In genomic region chr3:195191580-195191979, GRCh38 we compare ENCODE assay signal across 1 cellular context.
TF ChIP-seq lines count a peak whose summit lies in the region.

No MANE protein-coding gene starts in this region.

TF ChIP-seq in K562, 482 proteins besides CTCF, POLR2A, EP300 and RAD21 (continued from another document):
- TF ChIP-seq HBP1 (CRISPR knock-in tag; IDR thresholded peaks at IDR 0.05) (no peak), AFF1 (IDR thresholded peaks at IDR 0.05; ENCODE audit: low read depth in 1 of 2, partially characterized antibody in 2 of 2) (peak in 1 of 2 experiments; percentile 84), FOXK1 (CRISPR knock-in tag; IDR thresholded peaks at IDR 0.05; ENCODE audit: borderline replicate concordance) (no peak), PREB (CRISPR knock-in tag; IDR thresholded peaks at IDR 0.05) (no peak), ZC3H11A (IDR thresholded peaks at IDR 0.05; ENCODE audit: low read depth, low read length) (no peak), KAT8 (IDR thresholded peaks at IDR 0.05; ENCODE audit: low read depth) (no peak), TBP (optimal IDR thresholded peaks at IDR 0.05; ENCODE audit: low read depth, low read length) (no peak), MYNN (IDR thresholded peaks at IDR 0.05) (no peak), MYNN (CRISPR knock-in tag; IDR thresholded peaks at IDR 0.05) (no peak), TRIM28 (IDR thresholded peaks at IDR 0.05) (peak; percentile 69), MEF2A (IDR thresholded peaks at IDR 0.05; ENCODE audit: control insufficient read depth, low read depth, low read length) (peak; percentile 10; the same call in 1 of the 2 replicates), KAT2B (IDR thresholded peaks at IDR 0.05; ENCODE audit: low read depth, low read length) (no peak), EGR1 (conservative IDR thresholded peaks at IDR 0.05) (no peak), ZBTB43 (CRISPR knock-in tag; IDR thresholded peaks at IDR 0.05) (no peak), ETV1 (tag; conservative IDR thresholded peaks at IDR 0.05; ENCODE audit: low read depth) (no peak), TEAD1 (CRISPR knock-in tag; IDR thresholded peaks at IDR 0.05) (no peak), E2F1 (CRISPR knock-in tag; IDR thresholded peaks at IDR 0.05) (no peak), NCOA2 (IDR thresholded peaks at IDR 0.05; ENCODE audit: partially characterized antibody in 2 of 2) (no peak), ZNF436 (CRISPR knock-in tag; IDR thresholded peaks at IDR 0.05) (no peak), TRIM24 (IDR thresholded peaks at IDR 0.05) (0 out of 4 replicates have a peak, but pooled peaks of 1 of the 2 experiments have one; percentile 34), TOE1 (IDR thresholded peaks at IDR 0.05; ENCODE audit: borderline replicate concordance) (no peak), TOE1 (CRISPR knock-in tag; IDR thresholded peaks at IDR 0.05; ENCODE audit: borderline replicate concordance, low read depth) (no peak), PTBP1 (IDR thresholded peaks at IDR 0.05; ENCODE audit: low read depth, low read length) (no peak)
TF ChIP-seq in K562: peak in this region for 4.
